14 cellular contexts compared by ENCODE assay signal in the genomic region with DNA sequence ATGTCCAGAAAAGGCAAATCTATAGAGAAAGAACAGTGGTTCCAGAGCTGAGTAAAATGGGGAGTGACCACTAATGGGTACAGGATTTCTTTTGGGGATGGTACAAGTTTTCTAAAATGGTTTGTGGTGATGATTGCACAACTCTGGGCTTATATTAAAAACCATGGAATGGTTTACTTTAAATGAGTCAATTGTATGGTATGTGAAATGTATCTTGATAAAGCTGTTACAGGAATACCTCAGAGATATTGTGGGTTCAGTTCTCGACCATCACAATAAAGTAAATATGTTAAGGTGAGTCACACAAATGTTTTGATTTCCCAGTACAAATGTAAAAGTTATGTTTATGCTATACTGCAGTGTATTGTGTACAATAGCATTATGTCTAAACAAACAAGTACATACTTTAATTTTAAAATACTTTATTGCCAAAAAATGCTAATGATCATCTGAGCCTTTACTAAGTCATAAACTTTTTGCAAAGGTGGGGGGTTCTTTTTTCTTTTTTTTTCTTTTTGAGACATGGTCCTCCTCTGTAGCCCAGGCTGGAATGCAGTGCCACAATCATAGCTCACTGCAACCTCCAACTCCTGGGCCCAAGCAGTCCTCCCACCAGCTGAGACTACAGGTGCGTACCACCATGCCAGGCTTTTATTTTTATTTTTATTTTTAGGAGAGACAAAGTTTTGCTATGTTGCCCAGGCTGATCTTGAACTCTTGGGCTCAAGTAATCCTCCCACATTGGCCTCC.
DNase-seq lines count a peak whose midpoint lies in the region; ATAC-seq, FAIRE-seq and TF ChIP-seq lines count a peak whose summit lies in the region.
"Had no signal": no experiment of that assay in that cellular context is flagged by ENCODE, and none has a peak within 500 bp of the region (broad histone marks: within the 10 kb centered on the region; RNA-seq: fewer than 3 reads in every experiment).

No MANE protein-coding gene starts in this region.

- H3K36me3 ChIP-seq in MG63 (peaks cover 5% of the 10 kb centered on the region), bronchial epithelial cell (ENCODE audit: control insufficient read depth, insufficient read depth, low read length) (no peaks in the 10 kb centered on the region), neuronal stem cell (replicated peaks in 1 of 2; ENCODE audit: control insufficient read depth in 2 of 2, insufficient read depth in 2 of 2, low read length in 2 of 2) (no peaks in the 10 kb centered on the region)

- H2BK12ac ChIP-seq in neuronal stem cell (ENCODE audit: low read length) = no peak overlapping the region

- no peak overlapping the region for H3K18ac ChIP-seq in neuronal stem cell (ENCODE audit: low read length)

- intact Hi-C loops in posterior vena cava (cut with DNase I) = no loop called here

- no peak overlapping the region for H3K23ac ChIP-seq in neuronal stem cell (ENCODE audit: low read depth, low read length, poor library complexity)

- peak; percentile 16 for DNase-seq in DMS53 treated with DMSO at 0.1 percent for 48 hours (lab: John Stamatoyannopoulos, UW; ENCODE audit: unreplicated experiment)
- DNase-seq in MG63 = peak; percentile 11
- DNase-seq in bronchial epithelial cell (ENCODE audit: low read depth) = peak; percentile 99
- DNase-seq in neuronal stem cell (ENCODE audit: low spot score) = no peak
- DNase-seq in posterior vena cava (ENCODE audit: low spot score) = no peak
- DNase-seq in ureter (ENCODE audit: low spot score) = no peak
- DNase-seq: activated CD8-positive, alpha-beta T cell treated with anti-CD3 and anti-CD28 coated beads, Interleukin-2, amount 10 ng/mL, durations not matched to agents 7 days and 5 days; aorta; DMS153; heart right ventricle; natural killer cell had no signal

- H3K9me3 ChIP-seq in MG63 = peaks cover 43% of the 10 kb centered on the region
- peaks cover 0 to 5% of the 10 kb centered on the region in 2 donors for H3K9me3 ChIP-seq in neuronal stem cell (replicated peaks in 1 of 2; ENCODE audit: control insufficient read depth in 2 of 2, insufficient read depth in 1 of 2, low read depth in 1 of 2, low read length in 2 of 2)

- peak overlapping the region; percentile 11 for H3K4me2 ChIP-seq in neuronal stem cell (ENCODE audit: insufficient read depth, low read length, poor library complexity, severe bottlenecking)

- no peak overlapping the region for H3K4me3 ChIP-seq in MG63
- no peak overlapping the region for H3K4me3 ChIP-seq in bronchial epithelial cell (ENCODE audit: low read depth, low read length)
- no peak overlapping the region for H3K4me3 ChIP-seq in neuronal stem cell (ENCODE audit: low read length in 2 of 2)
- H3K4me3 ChIP-seq: heart right ventricle, SK-N-MC had no signal

- no peak overlapping the region for H3K14ac ChIP-seq in neuronal stem cell (ENCODE audit: low read length)

- FAIRE-seq in bronchial epithelial cell (lab: Jason Lieb, UNC) = no peak

- H3K27ac ChIP-seq in neuronal stem cell (replicated peaks; ENCODE audit: low read length) = no peak overlapping the region
- H3K27ac ChIP-seq: heart right ventricle, SK-N-MC had no signal

- no peak for TF ChIP-seq CTCF in bronchial epithelial cell (IDR thresholded peaks at IDR 0.05; ENCODE audit: insufficient read depth, low read length, severe bottlenecking)

- no peak overlapping the region for H3K4ac ChIP-seq in neuronal stem cell (ENCODE audit: low read length)

- H3K79me1 ChIP-seq in neuronal stem cell (ENCODE audit: low read depth, low read length) = no peaks in the 10 kb centered on the region

- H2BK15ac ChIP-seq in neuronal stem cell (ENCODE audit: low read length) = no peak overlapping the region

- no peak overlapping the region for H2AFZ ChIP-seq in neuronal stem cell (ENCODE audit: low read length)

- ATAC-seq in HG03175 (IDR thresholded peaks at IDR 0.05; ENCODE audit: unreplicated experiment) = no peak
- ATAC-seq in GM19452 (IDR thresholded peaks at IDR 0.05; ENCODE audit: unreplicated experiment) = no peak
- ATAC-seq: activated CD8-positive, alpha-beta T cell treated with anti-CD3 and anti-CD28 coated beads, Interleukin-2, amount 10 ng/mL, durations not matched to agents 7 days and 5 days; heart right ventricle; natural killer cell had no signal

- H3K27me3 ChIP-seq in MG63 = no peaks in the 10 kb centered on the region
- no peaks in the 10 kb centered on the region for H3K27me3 ChIP-seq in bronchial epithelial cell (ENCODE audit: control insufficient read depth, insufficient read depth, low read length)
- H3K27me3 ChIP-seq in neuronal stem cell (ENCODE audit: control insufficient read depth in 3 of 3, insufficient read depth in 3 of 3, low read depth in 1 of 3, low read length in 3 of 3) = no peaks in the 10 kb centered on the region
- H3K27me3 ChIP-seq: heart right ventricle had no signal

- H2AK5ac ChIP-seq in neuronal stem cell (ENCODE audit: low read depth, low read length) = no peak overlapping the region

- no peak overlapping the region for H3K9ac ChIP-seq in neuronal stem cell (ENCODE audit: low read depth, low read length, poor library complexity)

- H3K4me1 ChIP-seq in neuronal stem cell (ENCODE audit: control insufficient read depth in 2 of 2, insufficient read depth in 1 of 2, low read depth in 1 of 2, low read length in 2 of 2) = no peaks in the 10 kb centered on the region
- H3K4me1 ChIP-seq: heart right ventricle had no signal

- H2BK120ac ChIP-seq in neuronal stem cell (ENCODE audit: low read depth, low read length) = no peak overlapping the region

- no CpG with 5 or more reads among the region's 2 CpGs for WGBS in neuronal stem cell (ENCODE audit: extremely low coverage in 2 of 2, insufficient read length in 2 of 2, insufficient replicate concordance in 1 of 2), 2 donors

- no peak overlapping the region for H4K91ac ChIP-seq in neuronal stem cell (ENCODE audit: low read depth, low read length, poor library complexity)

- no peak overlapping the region for H2BK5ac ChIP-seq in neuronal stem cell (ENCODE audit: low read length)

- H4K8ac ChIP-seq in neuronal stem cell (ENCODE audit: low read depth, low read length) = no peak overlapping the region

Comparison
In these comparisons a context has a peak if more than half of its experiments do, and no peak if none do; other contexts are left out.
1. DNase-seq: peak in DMS53 treated with DMSO at 0.1 percent for 48 hours (single experiment), MG63 (single experiment) and bronchial epithelial cell (single experiment); none in neuronal stem cell (single experiment), posterior vena cava (single experiment) and ureter (single experiment).